2 cellular contexts compared by ENCODE assay signal in genomic region chr6:46719099-46719498, GRCh38.
A peak's percentile ranks its signal among the peaks of the same experiment; 100 is the strongest.
TF ChIP-seq lines count a peak whose summit lies in the region.

No MANE protein-coding gene starts in this region.

TF ChIP-seq in HepG2, 621 proteins besides CTCF, POLR2A, EP300 and RAD21:
- TF ChIP-seq FOXO4 (CRISPR knock-in tag; conservative IDR thresholded peaks at IDR 0.05) (0 out of 2 replicates have a peak, but pooled peaks have one; percentile 68), ZNF660 (CRISPR knock-in tag; IDR thresholded peaks at IDR 0.05; ENCODE audit: borderline replicate concordance, low read depth) (no peak)

TF ChIP-seq in HEK293T, 16 proteins besides CTCF, POLR2A, EP300 and RAD21:
- TF ChIP-seq FOXK2 (IDR thresholded peaks at IDR 0.05), result no peak
- TF ChIP-seq CTBP1 (IDR thresholded peaks at IDR 0.05; ENCODE audit: borderline replicate concordance), result no peak
- no peak for TF ChIP-seq FOXA1 (IDR thresholded peaks at IDR 0.05)
- TF ChIP-seq HDGF (IDR thresholded peaks at IDR 0.05; ENCODE audit: borderline replicate concordance), result no peak
- no peak for TF ChIP-seq SUZ12 (IDR thresholded peaks at IDR 0.05)
- no peak for TF ChIP-seq LEF1 (IDR thresholded peaks at IDR 0.05; ENCODE audit: borderline replicate concordance)
- no peak for TF ChIP-seq SP1 (IDR thresholded peaks at IDR 0.05)
- no peak for TF ChIP-seq ELF4 (IDR thresholded peaks at IDR 0.05)
- TF ChIP-seq NFRKB (IDR thresholded peaks at IDR 0.05), result no peak
- no peak for TF ChIP-seq TARDBP (IDR thresholded peaks at IDR 0.05)
- TF ChIP-seq ZNF384 (IDR thresholded peaks at IDR 0.05), result no peak
- no peak for TF ChIP-seq FOXM1 (IDR thresholded peaks at IDR 0.05; ENCODE audit: borderline replicate concordance)
- no peak for TF ChIP-seq PKNOX1 (IDR thresholded peaks at IDR 0.05)
- no peak for TF ChIP-seq BHLHE40 (IDR thresholded peaks at IDR 0.05; ENCODE audit: borderline replicate concordance)
- no peak for TF ChIP-seq L3MBTL2 (conservative IDR thresholded peaks at IDR 0.05)
